19 cellular contexts compared by ENCODE assay signal in genomic region chr2:183283176-183283575, GRCh38.
DNase-seq lines count a peak whose midpoint lies in the region; ATAC-seq and TF ChIP-seq lines count a peak whose summit lies in the region.
"Had no signal": no experiment of that assay in that cellular context is flagged by ENCODE, and none has a peak within 500 bp of the region (broad histone marks: within the 10 kb centered on the region; RNA-seq: fewer than 3 reads in every experiment).

No MANE protein-coding gene starts in this region.

- intact Hi-C loops in vagina (cut with DNase I), result no loop called here

- peak; percentile 54 for DNase-seq in HT1080 (ENCODE audit: low read depth)
- DNase-seq in RWPE2 (ENCODE audit: low spot score), result no peak
- DNase-seq in fibroblast of mammary gland (ENCODE audit: low read depth), result peak; percentile 62
- no peak for DNase-seq in GM10248 (ENCODE audit: extremely low spot score)
- DNase-seq in effector CD8-positive, alpha-beta T cell (lab: John Stamatoyannopoulos, UW), result no peak
- DNase-seq in vagina (ENCODE audit: extremely low spot score in 2 of 2), result no peak
- DNase-seq in amygdala (lab: John Stamatoyannopoulos, UW), result no peak
- DNase-seq: CD4-positive, CD25-positive, alpha-beta regulatory T cell; DMS79; NCI-H1092 treated with DMSO at 0.1 percent for 48 hours; NCI-H1436 treated with DMSO at 0.1 percent for 48 hours; NCI-H2029 treated with DMSO at 0.1 percent for 48 hours; NCI-H2171; NCI-H345; NCI-H524 treated with DMSO at 0.1 percent for 48 hours; NCI-H82; Peyer's patch; SHP77 had no signal

- CTCF ChIA-PET in GM10248 (lab: Yijun Ruan, JAX), result interaction anchor here (0.8 kb wide), 1 partner anchor 13 kb away, joined by 3 read pairs; no protein-coding TSS in a partner anchor

- no peak for TF ChIP-seq POLR2A in vagina (IDR thresholded peaks at IDR 0.05)

- H3K27ac ChIP-seq in RWPE2 (ENCODE audit: poor library complexity, severe bottlenecking) (peak overlapping the region; percentile 98), vagina (no peak overlapping the region)
- H3K27ac ChIP-seq: Peyer's patch had no signal

- peaks cover 8% of the 10 kb centered on the region for H3K9me3 ChIP-seq in RWPE2 (ENCODE audit: severe bottlenecking)
- H3K9me3 ChIP-seq in vagina, result no peaks in the 10 kb centered on the region
- H3K9me3 ChIP-seq: Peyer's patch had no signal

- H3K4me1 ChIP-seq in RWPE2 (ENCODE audit: insufficient read depth, poor library complexity, severe bottlenecking) (peaks cover 8% of the 10 kb centered on the region), vagina (no peaks in the 10 kb centered on the region)
- H3K4me1 ChIP-seq: Peyer's patch had no signal

- no peak for ATAC-seq in RWPE2 (ENCODE audit: low read depth)
- ATAC-seq: GM12878 had no signal

- H3K36me3 ChIP-seq in RWPE2 (ENCODE audit: low read depth) (no peaks in the 10 kb centered on the region), vagina (no peaks in the 10 kb centered on the region)
- H3K36me3 ChIP-seq: Peyer's patch had no signal

- H3K4me3 ChIP-seq in RWPE2 (ENCODE audit: severe bottlenecking) (no peak overlapping the region), fibroblast of mammary gland (ENCODE audit: control insufficient read depth, low read depth, low read length) (no peak overlapping the region), vagina (no peak overlapping the region)
- H3K4me3 ChIP-seq: GM12878, Peyer's patch had no signal

- H3K27me3 ChIP-seq in RWPE2 (ENCODE audit: insufficient read depth, poor library complexity, severe bottlenecking) (no peaks in the 10 kb centered on the region), vagina (no peaks in the 10 kb centered on the region)
- H3K27me3 ChIP-seq: Peyer's patch had no signal

- no peak for TF ChIP-seq CTCF in RWPE2 (IDR thresholded peaks at IDR 0.05; ENCODE audit: poor library complexity, severe bottlenecking)
- TF ChIP-seq CTCF in fibroblast of mammary gland (conservative IDR thresholded peaks at IDR 0.05; ENCODE audit: control insufficient read depth, insufficient read depth, low read depth, low read length), result no peak
- TF ChIP-seq CTCF in GM10248 (IDR thresholded peaks at IDR 0.05; ENCODE audit: control extremely low read depth, extremely low read depth, low read depth, missing control alignments), result no peak
- no peak for TF ChIP-seq CTCF in vagina (IDR thresholded peaks at IDR 0.05)

- POLR2A ChIA-PET in GM10248 (lab: Yijun Ruan, JAX), result no interaction called here

Comparison
In these comparisons a context has a peak if more than half of its experiments do, and no peak if none do; other contexts are left out.
1. DNase-seq: peak in HT1080 (single experiment) and fibroblast of mammary gland (single experiment); none in RWPE2 (single experiment), GM10248 (single experiment), effector CD8-positive, alpha-beta T cell (single experiment), vagina (0 of 2) and amygdala (0 of 56).